1 cellular context compared by ENCODE assay signal in the genomic region with DNA sequence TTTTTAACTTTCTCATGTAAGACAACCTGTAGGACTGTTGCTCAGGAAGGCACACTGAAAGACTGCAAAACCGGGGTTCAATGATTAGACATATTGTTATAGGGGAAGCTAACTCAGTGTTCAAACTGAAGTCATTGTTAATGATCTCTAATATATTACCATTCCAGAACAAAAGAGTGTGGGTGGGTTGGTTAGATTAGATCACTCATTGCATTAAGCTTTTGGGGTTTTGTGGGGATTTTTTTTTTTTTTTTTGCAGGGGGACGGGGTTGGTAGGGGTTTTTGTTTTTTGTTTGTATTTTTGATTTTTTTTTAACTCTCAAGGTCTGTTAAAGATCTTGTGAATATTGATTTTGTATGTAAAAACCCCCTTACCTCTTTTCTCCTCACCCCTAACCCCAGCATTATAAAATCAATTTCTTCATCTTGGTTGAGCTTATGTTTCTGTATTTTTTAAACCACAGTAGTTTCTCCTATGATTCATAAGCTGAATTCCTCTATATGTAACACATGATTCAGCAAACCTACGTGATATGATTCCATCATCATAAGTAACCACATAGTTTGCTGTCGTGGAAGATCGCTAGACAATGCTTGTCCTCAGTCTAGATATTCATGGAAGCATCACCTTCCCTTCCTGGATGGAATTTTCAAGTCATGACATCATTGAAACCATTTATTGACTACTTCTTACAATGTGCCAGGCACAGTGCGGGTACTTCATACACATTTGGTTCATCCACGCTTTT.
TF ChIP-seq lines count a peak whose summit lies in the region.

No MANE protein-coding gene starts in this region.

TF ChIP-seq in GM12878, 131 proteins besides CTCF, POLR2A, EP300 and RAD21 (continued from another document):
- TF ChIP-seq, protein P1, sequence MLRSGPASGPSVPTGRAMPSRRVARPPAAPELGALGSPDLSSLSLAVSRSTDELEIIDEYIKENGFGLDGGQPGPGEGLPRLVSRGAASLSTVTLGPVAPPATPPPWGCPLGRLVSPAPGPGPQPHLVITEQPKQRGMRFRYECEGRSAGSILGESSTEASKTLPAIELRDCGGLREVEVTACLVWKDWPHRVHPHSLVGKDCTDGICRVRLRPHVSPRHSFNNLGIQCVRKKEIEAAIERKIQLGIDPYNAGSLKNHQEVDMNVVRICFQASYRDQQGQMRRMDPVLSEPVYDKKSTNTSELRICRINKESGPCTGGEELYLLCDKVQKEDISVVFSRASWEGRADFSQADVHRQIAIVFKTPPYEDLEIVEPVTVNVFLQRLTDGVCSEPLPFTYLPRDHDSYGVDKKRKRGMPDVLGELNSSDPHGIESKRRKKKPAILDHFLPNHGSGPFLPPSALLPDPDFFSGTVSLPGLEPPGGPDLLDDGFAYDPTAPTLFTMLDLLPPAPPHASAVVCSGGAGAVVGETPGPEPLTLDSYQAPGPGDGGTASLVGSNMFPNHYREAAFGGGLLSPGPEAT (IDR thresholded peaks at IDR 0.05; ENCODE audit: low read depth), result peak; percentile 18; the same call in 1 of the 2 replicates
- TF ChIP-seq STAT1 (conservative IDR thresholded peaks at IDR 0.05), result no peak
- TF ChIP-seq IKZF1 (conservative IDR thresholded peaks at IDR 0.05), result peak; percentile 82
- peak; percentile 55; the same call in 1 of the 2 replicates for TF ChIP-seq CREM (IDR thresholded peaks at IDR 0.05; ENCODE audit: low read depth)
- no peak for TF ChIP-seq YBX1 (IDR thresholded peaks at IDR 0.05)
- TF ChIP-seq, protein P2, sequence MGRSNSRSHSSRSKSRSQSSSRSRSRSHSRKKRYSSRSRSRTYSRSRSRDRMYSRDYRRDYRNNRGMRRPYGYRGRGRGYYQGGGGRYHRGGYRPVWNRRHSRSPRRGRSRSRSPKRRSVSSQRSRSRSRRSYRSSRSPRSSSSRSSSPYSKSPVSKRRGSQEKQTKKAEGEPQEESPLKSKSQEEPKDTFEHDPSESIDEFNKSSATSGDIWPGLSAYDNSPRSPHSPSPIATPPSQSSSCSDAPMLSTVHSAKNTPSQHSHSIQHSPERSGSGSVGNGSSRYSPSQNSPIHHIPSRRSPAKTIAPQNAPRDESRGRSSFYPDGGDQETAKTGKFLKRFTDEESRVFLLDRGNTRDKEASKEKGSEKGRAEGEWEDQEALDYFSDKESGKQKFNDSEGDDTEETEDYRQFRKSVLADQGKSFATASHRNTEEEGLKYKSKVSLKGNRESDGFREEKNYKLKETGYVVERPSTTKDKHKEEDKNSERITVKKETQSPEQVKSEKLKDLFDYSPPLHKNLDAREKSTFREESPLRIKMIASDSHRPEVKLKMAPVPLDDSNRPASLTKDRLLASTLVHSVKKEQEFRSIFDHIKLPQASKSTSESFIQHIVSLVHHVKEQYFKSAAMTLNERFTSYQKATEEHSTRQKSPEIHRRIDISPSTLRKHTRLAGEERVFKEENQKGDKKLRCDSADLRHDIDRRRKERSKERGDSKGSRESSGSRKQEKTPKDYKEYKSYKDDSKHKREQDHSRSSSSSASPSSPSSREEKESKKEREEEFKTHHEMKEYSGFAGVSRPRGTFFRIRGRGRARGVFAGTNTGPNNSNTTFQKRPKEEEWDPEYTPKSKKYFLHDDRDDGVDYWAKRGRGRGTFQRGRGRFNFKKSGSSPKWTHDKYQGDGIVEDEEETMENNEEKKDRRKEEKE (IDR thresholded peaks at IDR 0.05), result no peak
- no peak for TF ChIP-seq E2F8 (IDR thresholded peaks at IDR 0.05; ENCODE audit: low read depth, partially characterized antibody)
- peak; percentile 76; the same call in 1 of the 2 replicates for TF ChIP-seq NFIC (IDR thresholded peaks at IDR 0.05; ENCODE audit: low read depth, low read length)
- TF ChIP-seq BRCA1 (IDR thresholded peaks at IDR 0.05; ENCODE audit: low read depth, low read length), result no peak
- no peak for TF ChIP-seq BHLHE40 (IDR thresholded peaks at IDR 0.05; ENCODE audit: borderline replicate concordance in 1 of 2, low read depth in 2 of 2, low read length in 1 of 2)
- peak; percentile 53; the same call in 1 of the 2 replicates for TF ChIP-seq DPF2 (IDR thresholded peaks at IDR 0.05)
- TF ChIP-seq ATF7 (IDR thresholded peaks at IDR 0.05; ENCODE audit: low read depth), result peak; percentile 72; the same call in 1 of the 2 replicates
- peak; percentile 81; the same call in 1 of the 2 replicates for TF ChIP-seq RUNX3 (IDR thresholded peaks at IDR 0.05; ENCODE audit: low read length)
- TF ChIP-seq TCF7 (IDR thresholded peaks at IDR 0.05; ENCODE audit: borderline replicate concordance), result no peak
- peak; percentile 71; the same call in 1 of the 2 replicates for TF ChIP-seq ZNF384 (IDR thresholded peaks at IDR 0.05; ENCODE audit: borderline replicate concordance, low read depth, low read length)
- peak; percentile 16; the same call in 1 of the 2 replicates for TF ChIP-seq BCL11A (IDR thresholded peaks at IDR 0.05; ENCODE audit: low read depth, low read length)
- TF ChIP-seq, protein P3, sequence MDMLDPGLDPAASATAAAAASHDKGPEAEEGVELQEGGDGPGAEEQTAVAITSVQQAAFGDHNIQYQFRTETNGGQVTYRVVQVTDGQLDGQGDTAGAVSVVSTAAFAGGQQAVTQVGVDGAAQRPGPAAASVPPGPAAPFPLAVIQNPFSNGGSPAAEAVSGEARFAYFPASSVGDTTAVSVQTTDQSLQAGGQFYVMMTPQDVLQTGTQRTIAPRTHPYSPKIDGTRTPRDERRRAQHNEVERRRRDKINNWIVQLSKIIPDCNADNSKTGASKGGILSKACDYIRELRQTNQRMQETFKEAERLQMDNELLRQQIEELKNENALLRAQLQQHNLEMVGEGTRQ (IDR thresholded peaks at IDR 0.05; ENCODE audit: borderline replicate concordance, low read depth, low read length), result no peak
- TF ChIP-seq JUNB (IDR thresholded peaks at IDR 0.05), result peak; percentile 70
- peak; percentile 49; the same call in 1 of the 2 replicates for TF ChIP-seq MTA2 (IDR thresholded peaks at IDR 0.05; ENCODE audit: low read depth)
- 0 out of 2 replicates have a peak, but pooled peaks have one; percentile 28 for TF ChIP-seq NR2F1 (conservative IDR thresholded peaks at IDR 0.05)
- TF ChIP-seq, protein P4, sequence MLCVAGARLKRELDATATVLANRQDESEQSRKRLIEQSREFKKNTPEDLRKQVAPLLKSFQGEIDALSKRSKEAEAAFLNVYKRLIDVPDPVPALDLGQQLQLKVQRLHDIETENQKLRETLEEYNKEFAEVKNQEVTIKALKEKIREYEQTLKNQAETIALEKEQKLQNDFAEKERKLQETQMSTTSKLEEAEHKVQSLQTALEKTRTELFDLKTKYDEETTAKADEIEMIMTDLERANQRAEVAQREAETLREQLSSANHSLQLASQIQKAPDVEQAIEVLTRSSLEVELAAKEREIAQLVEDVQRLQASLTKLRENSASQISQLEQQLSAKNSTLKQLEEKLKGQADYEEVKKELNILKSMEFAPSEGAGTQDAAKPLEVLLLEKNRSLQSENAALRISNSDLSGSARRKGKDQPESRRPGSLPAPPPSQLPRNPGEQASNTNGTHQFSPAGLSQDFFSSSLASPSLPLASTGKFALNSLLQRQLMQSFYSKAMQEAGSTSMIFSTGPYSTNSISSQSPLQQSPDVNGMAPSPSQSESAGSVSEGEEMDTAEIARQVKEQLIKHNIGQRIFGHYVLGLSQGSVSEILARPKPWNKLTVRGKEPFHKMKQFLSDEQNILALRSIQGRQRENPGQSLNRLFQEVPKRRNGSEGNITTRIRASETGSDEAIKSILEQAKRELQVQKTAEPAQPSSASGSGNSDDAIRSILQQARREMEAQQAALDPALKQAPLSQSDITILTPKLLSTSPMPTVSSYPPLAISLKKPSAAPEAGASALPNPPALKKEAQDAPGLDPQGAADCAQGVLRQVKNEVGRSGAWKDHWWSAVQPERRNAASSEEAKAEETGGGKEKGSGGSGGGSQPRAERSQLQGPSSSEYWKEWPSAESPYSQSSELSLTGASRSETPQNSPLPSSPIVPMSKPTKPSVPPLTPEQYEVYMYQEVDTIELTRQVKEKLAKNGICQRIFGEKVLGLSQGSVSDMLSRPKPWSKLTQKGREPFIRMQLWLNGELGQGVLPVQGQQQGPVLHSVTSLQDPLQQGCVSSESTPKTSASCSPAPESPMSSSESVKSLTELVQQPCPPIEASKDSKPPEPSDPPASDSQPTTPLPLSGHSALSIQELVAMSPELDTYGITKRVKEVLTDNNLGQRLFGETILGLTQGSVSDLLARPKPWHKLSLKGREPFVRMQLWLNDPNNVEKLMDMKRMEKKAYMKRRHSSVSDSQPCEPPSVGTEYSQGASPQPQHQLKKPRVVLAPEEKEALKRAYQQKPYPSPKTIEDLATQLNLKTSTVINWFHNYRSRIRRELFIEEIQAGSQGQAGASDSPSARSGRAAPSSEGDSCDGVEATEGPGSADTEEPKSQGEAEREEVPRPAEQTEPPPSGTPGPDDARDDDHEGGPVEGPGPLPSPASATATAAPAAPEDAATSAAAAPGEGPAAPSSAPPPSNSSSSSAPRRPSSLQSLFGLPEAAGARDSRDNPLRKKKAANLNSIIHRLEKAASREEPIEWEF (IDR thresholded peaks at IDR 0.05; ENCODE audit: insufficient replicate concordance, low read depth, low read length), result peak; percentile 70
- TF ChIP-seq IKZF2 (IDR thresholded peaks at IDR 0.05), result peak; percentile 65 to 76; a peak in 3 of 4 replicates
- TF ChIP-seq, protein P5, sequence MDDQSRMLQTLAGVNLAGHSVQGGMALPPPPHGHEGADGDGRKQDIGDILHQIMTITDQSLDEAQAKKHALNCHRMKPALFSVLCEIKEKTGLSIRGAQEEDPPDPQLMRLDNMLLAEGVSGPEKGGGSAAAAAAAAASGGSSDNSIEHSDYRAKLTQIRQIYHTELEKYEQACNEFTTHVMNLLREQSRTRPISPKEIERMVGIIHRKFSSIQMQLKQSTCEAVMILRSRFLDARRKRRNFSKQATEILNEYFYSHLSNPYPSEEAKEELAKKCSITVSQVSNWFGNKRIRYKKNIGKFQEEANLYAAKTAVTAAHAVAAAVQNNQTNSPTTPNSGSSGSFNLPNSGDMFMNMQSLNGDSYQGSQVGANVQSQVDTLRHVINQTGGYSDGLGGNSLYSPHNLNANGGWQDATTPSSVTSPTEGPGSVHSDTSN (IDR thresholded peaks at IDR 0.05; ENCODE audit: insufficient replicate concordance, low read depth, low read length), result no peak
- no peak for TF ChIP-seq MXI1 (IDR thresholded peaks at IDR 0.05; ENCODE audit: low read depth, low read length)
- TF ChIP-seq ATF3 (IDR thresholded peaks at IDR 0.05; ENCODE audit: borderline replicate concordance, extremely low read depth, low read depth, low read length), result no peak
